In the genomic region with DNA sequence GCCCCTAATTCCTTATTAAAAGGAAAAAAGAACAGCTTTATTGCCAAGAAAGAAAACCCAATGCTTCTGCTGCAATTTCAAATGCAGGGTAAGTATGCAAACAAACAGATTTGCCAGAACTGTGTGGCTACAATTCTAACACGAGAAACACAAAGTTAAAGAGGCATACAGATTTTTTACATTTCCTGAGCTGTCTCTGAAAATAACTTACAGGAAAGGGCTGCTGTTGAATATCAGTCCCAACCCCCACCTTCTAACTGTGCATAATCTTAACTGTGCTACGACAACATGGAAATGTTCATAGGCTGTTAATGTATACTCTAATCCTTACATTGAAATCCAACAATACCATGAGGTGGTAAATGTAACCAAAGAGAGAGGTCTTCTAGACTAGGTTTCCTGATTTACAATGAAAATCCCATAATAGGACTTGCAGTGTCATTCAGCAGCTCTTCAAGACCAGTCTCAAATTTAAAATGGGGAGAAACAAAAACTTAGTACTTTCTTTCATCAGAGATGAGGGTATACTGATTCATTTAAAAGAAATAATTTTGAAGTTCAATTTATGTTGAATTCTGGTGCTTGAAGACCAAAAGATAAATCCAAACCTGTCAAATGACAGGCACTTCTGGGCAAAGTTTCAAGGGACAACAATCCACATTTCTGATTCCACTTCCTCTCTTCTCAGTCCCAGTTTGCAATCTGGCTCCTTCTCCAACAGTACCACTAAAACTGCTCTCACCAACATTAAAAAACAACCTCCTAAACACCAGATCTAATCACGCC, we compare ENCODE assay signal across 1 cellular context.
TF ChIP-seq lines count a peak whose summit lies in the region.

No MANE protein-coding gene starts in this region.

TF ChIP-seq in HEK293, 187 proteins besides CTCF, POLR2A, EP300 and RAD21:
- TF ChIP-seq, protein P1, sequence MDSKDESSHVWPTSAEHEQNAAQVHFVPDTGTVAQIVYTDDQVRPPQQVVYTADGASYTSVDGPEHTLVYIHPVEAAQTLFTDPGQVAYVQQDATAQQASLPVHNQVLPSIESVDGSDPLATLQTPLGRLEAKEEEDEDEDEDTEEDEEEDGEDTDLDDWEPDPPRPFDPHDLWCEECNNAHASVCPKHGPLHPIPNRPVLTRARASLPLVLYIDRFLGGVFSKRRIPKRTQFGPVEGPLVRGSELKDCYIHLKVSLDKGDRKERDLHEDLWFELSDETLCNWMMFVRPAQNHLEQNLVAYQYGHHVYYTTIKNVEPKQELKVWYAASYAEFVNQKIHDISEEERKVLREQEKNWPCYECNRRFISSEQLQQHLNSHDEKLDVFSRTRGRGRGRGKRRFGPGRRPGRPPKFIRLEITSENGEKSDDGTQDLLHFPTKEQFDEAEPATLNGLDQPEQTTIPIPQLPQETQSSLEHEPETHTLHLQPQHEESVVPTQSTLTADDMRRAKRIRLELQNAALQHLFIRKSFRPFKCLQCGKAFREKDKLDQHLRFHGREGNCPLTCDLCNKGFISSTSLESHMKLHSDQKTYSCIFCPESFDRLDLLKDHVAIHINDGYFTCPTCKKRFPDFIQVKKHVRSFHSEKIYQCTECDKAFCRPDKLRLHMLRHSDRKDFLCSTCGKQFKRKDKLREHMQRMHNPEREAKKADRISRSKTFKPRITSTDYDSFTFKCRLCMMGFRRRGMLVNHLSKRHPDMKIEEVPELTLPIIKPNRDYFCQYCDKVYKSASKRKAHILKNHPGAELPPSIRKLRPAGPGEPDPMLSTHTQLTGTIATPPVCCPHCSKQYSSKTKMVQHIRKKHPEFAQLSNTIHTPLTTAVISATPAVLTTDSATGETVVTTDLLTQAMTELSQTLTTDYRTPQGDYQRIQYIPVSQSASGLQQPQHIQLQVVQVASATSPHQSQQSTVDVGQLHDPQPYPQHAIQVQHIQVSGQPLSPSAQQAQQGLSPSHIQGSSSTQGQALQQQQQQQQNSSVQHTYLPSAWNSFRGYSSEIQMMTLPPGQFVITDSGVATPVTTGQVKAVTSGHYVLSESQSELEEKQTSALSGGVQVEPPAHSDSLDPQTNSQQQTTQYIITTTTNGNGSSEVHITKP (tag by site-specific recombination; IDR thresholded peaks at IDR 0.05): 0 out of 2 replicates have a peak, but pooled peaks have one; percentile 16
- no peak for TF ChIP-seq GLI4 (tag by site-specific recombination; IDR thresholded peaks at IDR 0.05)
